Comparison of ENCODE assay signal across 8 cellular contexts in the genomic region with DNA sequence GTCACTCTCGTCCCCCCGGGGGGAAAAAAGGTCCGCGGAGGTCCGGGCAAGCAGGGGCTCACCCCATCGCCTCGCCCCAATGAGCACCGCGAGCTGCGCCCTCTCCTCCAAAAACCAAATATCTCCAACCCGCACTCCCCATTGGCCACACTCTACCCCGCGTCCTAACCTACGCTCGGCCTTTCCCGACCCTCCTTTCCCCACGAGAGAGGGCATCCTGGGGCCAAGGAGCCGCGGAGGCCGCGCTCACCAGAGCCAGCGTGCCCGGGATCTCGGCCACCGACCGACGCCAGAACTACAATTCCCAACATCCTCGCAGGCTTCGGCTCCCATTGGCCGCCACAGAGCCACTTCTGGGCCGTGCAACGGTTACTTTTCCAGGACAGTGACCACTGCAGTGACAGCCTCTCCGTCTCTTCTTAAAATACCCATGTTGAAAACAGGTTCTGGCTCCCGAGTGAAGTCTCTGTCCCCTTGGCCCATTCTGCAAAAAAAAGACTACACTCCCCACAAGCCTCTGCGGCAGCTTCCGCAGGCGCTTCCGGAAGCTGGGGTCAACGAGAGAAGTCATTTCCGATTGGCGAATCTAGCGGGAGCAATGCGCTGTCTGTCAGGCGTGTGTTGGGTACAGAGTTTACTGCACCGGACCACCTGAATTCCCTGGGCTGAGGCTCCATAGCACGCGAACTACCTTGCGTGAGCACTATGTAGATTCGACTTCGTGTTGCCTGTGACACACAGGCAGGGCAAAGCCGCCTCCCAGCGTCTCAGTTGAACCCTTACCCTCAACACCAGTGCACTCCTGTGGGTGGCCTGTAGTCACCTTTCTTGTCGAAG. TPM values are rescaled to one million over a fixed set of nuclear protein-coding genes. Genes with fewer than 3 reads are reported as not detected.
DNase-seq lines count a peak whose midpoint lies in the region; ATAC-seq lines count a peak whose summit lies in the region.

Gene ZNF343, minus strand, starts transcription at position 285 of the 837 bp plus-strand sequence. CDS start 15,020 bp downstream, outside the sequence.

- H3K4me1 ChIP-seq in CD4-positive, CD25-positive, alpha-beta regulatory T cell (ENCODE audit: control insufficient read depth, insufficient read depth, low read length, poor library complexity, severe bottlenecking): peaks cover 16% of the 10 kb centered on the region
- H3K4me1 ChIP-seq in ectodermal cell (ENCODE audit: control insufficient read depth, insufficient read depth, low read length): peaks cover 6% of the 10 kb centered on the region

- POLR2A ChIA-PET in activated CD4-positive, alpha-beta memory T cell treated with anti-CD3 and anti-CD28 coated beads, Interleukin-2, amount 10 ng/mL, durations not matched to agents 7 days and 5 days (lab: Charles Lee): interaction anchor here (0.9 to 3.7 kb wide), 8 partner anchors 11 to 405 kb away, joined by 3 to 33 read pairs (median 8); partner anchors contain the start of gene SNRPB

- no peaks in the 10 kb centered on the region for H3K9me3 Mint-ChIP-seq in CD4-positive, CD25-positive, alpha-beta regulatory T cell
- H3K9me3 Mint-ChIP-seq in activated CD4-positive, alpha-beta memory T cell treated with anti-CD3 and anti-CD28 coated beads, Interleukin-2, amount 10 ng/mL, durations not matched to agents 7 days and 5 days: no peaks in the 10 kb centered on the region

- WGBS in ectodermal cell, 2 experiments: 1% methylated on average over 53 of the region's 53 CpGs

- DNase-seq in CD4-positive, CD25-positive, alpha-beta regulatory T cell: peak; percentile 72 to 92 (median 84)
- DNase-seq in NCI-H82 (lab: John Stamatoyannopoulos, UW) (peak; percentile 90), lung microvascular endothelial cell (ENCODE audit: low read depth in 2 of 2) (peak; percentile 86 to 87)
- DNase-seq in activated CD4-positive, alpha-beta memory T cell treated with anti-CD3 and anti-CD28 coated beads, Interleukin-2, amount 10 ng/mL, durations not matched to agents 7 days and 5 days: peak; percentile 83
- peak; percentile 67 for DNase-seq in stimulated activated CD8-positive, alpha-beta memory T cell treated with anti-CD3 and anti-CD28 coated beads, Interleukin-12 subunit alpha, Interleukin-12 subunit beta, amount 100 ng/mL, for 1 hour (ENCODE audit: low read depth)

- peaks cover 32% of the 10 kb centered on the region for H3K27me3 Mint-ChIP-seq in CD4-positive, CD25-positive, alpha-beta regulatory T cell
- H3K27me3 Mint-ChIP-seq in activated CD4-positive, alpha-beta memory T cell treated with anti-CD3 and anti-CD28 coated beads, Interleukin-2, amount 10 ng/mL, durations not matched to agents 7 days and 5 days: peaks cover 27% of the 10 kb centered on the region

- peak within 1 kb of the TSS; percentile 66 for H3K27ac ChIP-seq in CD4-positive, CD25-positive, alpha-beta regulatory T cell (ENCODE audit: insufficient read depth, low read length, poor library complexity, severe bottlenecking)
- no peak within 1 kb of the TSS for H3K27ac ChIP-seq in ectodermal cell (ENCODE audit: insufficient read depth, low read depth, low read length, poor library complexity, severe bottlenecking)

- H3K9me3 ChIP-seq in CD4-positive, CD25-positive, alpha-beta regulatory T cell (ENCODE audit: control insufficient read depth in 2 of 2, low read length in 2 of 2): no peaks in the 10 kb centered on the region
- no peaks in the 10 kb centered on the region for H3K9me3 ChIP-seq in ectodermal cell (ENCODE audit: control insufficient read depth, low read length)

- H3K4me3 Mint-ChIP-seq in CD4-positive, CD25-positive, alpha-beta regulatory T cell: peak within 1 kb of the TSS; percentile 93 to 100 (median 100)
- peak within 1 kb of the TSS; percentile 97 for H3K4me3 Mint-ChIP-seq in activated CD4-positive, alpha-beta memory T cell treated with anti-CD3 and anti-CD28 coated beads, Interleukin-2, amount 10 ng/mL, durations not matched to agents 7 days and 5 days

- H3K27me3 ChIP-seq in CD4-positive, CD25-positive, alpha-beta regulatory T cell (ENCODE audit: control insufficient read depth, insufficient read depth, low read length): peaks cover 16% of the 10 kb centered on the region
- peaks cover 45% of the 10 kb centered on the region for H3K27me3 ChIP-seq in ectodermal cell (ENCODE audit: control insufficient read depth, insufficient read depth, low read length, poor library complexity, severe bottlenecking)

- peak within 1 kb of the TSS; percentile 96 for H3K4me3 ChIP-seq in CD4-positive, CD25-positive, alpha-beta regulatory T cell (ENCODE audit: low read depth, low read length)
- H3K4me3 ChIP-seq in ectodermal cell (ENCODE audit: insufficient read depth, low read depth, low read length): peak within 1 kb of the TSS; percentile 55

- H3K27ac Mint-ChIP-seq in CD4-positive, CD25-positive, alpha-beta regulatory T cell: peak within 1 kb of the TSS; percentile 96 to 99 (median 97)
- peak within 1 kb of the TSS; percentile 93 for H3K27ac Mint-ChIP-seq in activated CD4-positive, alpha-beta memory T cell treated with anti-CD3 and anti-CD28 coated beads, Interleukin-2, amount 10 ng/mL, durations not matched to agents 7 days and 5 days

- CTCF ChIA-PET in activated CD4-positive, alpha-beta memory T cell treated with anti-CD3 and anti-CD28 coated beads, Interleukin-2, amount 10 ng/mL, durations not matched to agents 7 days and 5 days (lab: Charles Lee): interaction anchor here (0.9 to 9.6 kb wide), 4 partner anchors 11 to 178 kb away, joined by 3 to 146 read pairs (median 4); no protein-coding TSS in a partner anchor

- peaks cover 5% of the 10 kb centered on the region for H3K36me3 Mint-ChIP-seq in CD4-positive, CD25-positive, alpha-beta regulatory T cell
- H3K36me3 Mint-ChIP-seq in activated CD4-positive, alpha-beta memory T cell treated with anti-CD3 and anti-CD28 coated beads, Interleukin-2, amount 10 ng/mL, durations not matched to agents 7 days and 5 days (ENCODE audit: low read depth): peaks cover 5% of the 10 kb centered on the region

- ATAC-seq in CD4-positive, CD25-positive, alpha-beta regulatory T cell (ENCODE audit: low read depth in 2 of 2): peak; percentile 94
- peak; percentile 92 for ATAC-seq in GM19372 (IDR thresholded peaks at IDR 0.05; ENCODE audit: low read depth, unreplicated experiment)
- ATAC-seq in HG03521 (IDR thresholded peaks at IDR 0.05; ENCODE audit: unreplicated experiment): peak; percentile 92

- H3K4me1 Mint-ChIP-seq in CD4-positive, CD25-positive, alpha-beta regulatory T cell: peaks cover 0 to 33% (median 14%) of the 10 kb centered on the region in 4 donors
- peaks cover 20% of the 10 kb centered on the region for H3K4me1 Mint-ChIP-seq in activated CD4-positive, alpha-beta memory T cell treated with anti-CD3 and anti-CD28 coated beads, Interleukin-2, amount 10 ng/mL, durations not matched to agents 7 days and 5 days

- H3K36me3 ChIP-seq in CD4-positive, CD25-positive, alpha-beta regulatory T cell (ENCODE audit: control insufficient read depth, insufficient read depth, low read length): no peaks in the 10 kb centered on the region
- no peaks in the 10 kb centered on the region for H3K36me3 ChIP-seq in ectodermal cell (ENCODE audit: control insufficient read depth, insufficient read depth, low read length)

RNA-seq across cellular contexts. Expression of gene ZNF343, which starts in this region (rescaled TPM):
- 3.8 TPM for total RNA-seq in CD4-positive, CD25-positive, alpha-beta regulatory T cell
- 1 to 10 TPM; 2.5 to 4.8 (median 3.3) TPM for polyA plus RNA-seq in CD4-positive, CD25-positive, alpha-beta regulatory T cell
- total RNA-seq in activated CD4-positive, alpha-beta memory T cell treated with anti-CD3 and anti-CD28 coated beads, Interleukin-2, amount 10 ng/mL, durations not matched to agents 7 days and 5 days: 1 to 10 TPM; 6.2 to 8.8 TPM
- polyA plus RNA-seq in ectodermal cell (2013, experiment 1 of 4): 11.5 TPM
- 7.0 TPM for polyA plus RNA-seq in ectodermal cell (2013, experiment 2 of 4)
- 4.9 TPM for polyA plus RNA-seq in ectodermal cell (2013, experiment 3 of 4)
- 6.2 TPM for polyA plus RNA-seq in ectodermal cell (2013, experiment 4 of 4)
- 4.6 and 7.3 TPM in 2 replicates for total RNA-seq in lung microvascular endothelial cell
